16 cellular contexts compared by ENCODE assay signal in genomic region chr13:77305276-77305675, GRCh38. TPM values are rescaled to one million over a fixed set of nuclear protein-coding genes. Genes with fewer than 3 reads are reported as not detected.
DNase-seq lines count a peak whose midpoint lies in the region; ATAC-seq and TF ChIP-seq lines count a peak whose summit lies in the region.
"Had no signal": no experiment of that assay in that cellular context is flagged by ENCODE, and none has a peak within 500 bp of the region (broad histone marks: within the 10 kb centered on the region; RNA-seq: fewer than 3 reads in every experiment).

No MANE protein-coding gene starts in this region.

- no peaks in the 10 kb centered on the region for H3K9me2 ChIP-seq in PC-3 (replicated peaks; ENCODE audit: low read length)

- no peak for DNase-seq in PC-3
- peak; percentile 22 for DNase-seq in fibroblast of villous mesenchyme (ENCODE audit: low read depth)
- no peak for DNase-seq in stimulated activated CD4-positive, alpha-beta T cell treated with anti-CD3 and anti-CD28 coated beads, Interleukin-4, amount 100 ng/mL, for 1 hour
- DNase-seq in esophagus muscularis mucosa (ENCODE audit: extremely low spot score), result no peak
- DNase-seq: activated CD4-positive, CD25-positive, alpha-beta regulatory T cell treated with anti-CD3 and anti-CD28 coated beads, Interleukin-2, amount 50 U/mL, for 72 hours; brain microvascular endothelial cell; hypothalamus; occipital lobe; SHP77 treated with DMSO at 0.1 percent for 48 hours had no signal

- H2AFZ ChIP-seq in ACC112 (ENCODE audit: low read length, unreplicated experiment), result no peak overlapping the region
- no peak overlapping the region for H2AFZ ChIP-seq in PC-3 (ENCODE audit: low read length)

- intact Hi-C loops in PC-3 (cut with micrococcal nuclease) (no loop called here), esophagus muscularis mucosa (cut with DNase I) (no loop called here)

- BruUV-seq in PC-3 (replicated peaks; lab: Mats Ljungman, UMichigan), result no TSS peak

- TF ChIP-seq CTCF in PC-3 (conservative IDR thresholded peaks at IDR 0.05; ENCODE audit: low read depth, low read length) (no peak), fibroblast of villous mesenchyme (IDR thresholded peaks at IDR 0.05; ENCODE audit: insufficient read depth, low read depth, low read length) (no peak), esophagus muscularis mucosa (IDR thresholded peaks at IDR 0.05) (no peak)

- H3K4me1 ChIP-seq in ACC112 (ENCODE audit: control insufficient read depth, insufficient read depth, low read length, unreplicated experiment) (peaks cover 23% of the 10 kb centered on the region), PC-3 (ENCODE audit: insufficient read depth, low read length) (peaks cover 7% of the 10 kb centered on the region; the same call in 1 of the 2 replicates), esophagus muscularis mucosa (peaks cover 24 to 59% (median 38%) of the 10 kb centered on the region in 4 donors)

- no peak overlapping the region for H3K4me3 ChIP-seq in ACC112 (ENCODE audit: low read depth, low read length)
- H3K4me3 ChIP-seq in PC-3 (ENCODE audit: low read length), result no peak overlapping the region
- H3K4me3 ChIP-seq in fibroblast of villous mesenchyme (ENCODE audit: low read depth, low read length), result no peak overlapping the region
- no peak overlapping the region for H3K4me3 ChIP-seq in esophagus muscularis mucosa
- H3K4me3 ChIP-seq: lung had no signal

- TF ChIP-seq POLR2A in esophagus muscularis mucosa (IDR thresholded peaks at IDR 0.05; ENCODE audit: low read depth), result no peak

- no peaks in the 10 kb centered on the region for H3F3A ChIP-seq in PC-3 (ENCODE audit: low read length, unreplicated experiment)

- no peak overlapping the region for H3K4me2 ChIP-seq in PC-3 (ENCODE audit: low read length)

- CTCF ChIA-PET in PC-3 (lab: Charles Lee), result no interaction called here

- H3K27me3 ChIP-seq in ACC112 (ENCODE audit: insufficient read depth, low read length) (no peaks in the 10 kb centered on the region), PC-3 (ENCODE audit: low read length) (no peaks in the 10 kb centered on the region), esophagus muscularis mucosa (no peaks in the 10 kb centered on the region)
- H3K27me3 ChIP-seq: brain microvascular endothelial cell had no signal

- H3K36me3 ChIP-seq in ACC112 (ENCODE audit: insufficient read depth, low read length) (no peaks in the 10 kb centered on the region), PC-3 (ENCODE audit: low read depth, low read length) (no peaks in the 10 kb centered on the region), esophagus muscularis mucosa (no peaks in the 10 kb centered on the region)
- H3K36me3 ChIP-seq: brain microvascular endothelial cell had no signal

- POLR2A ChIA-PET in PC-3 (lab: Charles Lee; ENCODE audit: unreplicated experiment), result no interaction called here

- ATAC-seq in GM18868 (IDR thresholded peaks at IDR 0.05; ENCODE audit: unreplicated experiment), result peak; percentile 21
- ATAC-seq in PC-3, result peak; percentile 43; the same call in 1 of the 2 replicates
- ATAC-seq in HG03175 (IDR thresholded peaks at IDR 0.05; ENCODE audit: unreplicated experiment), result no peak
- ATAC-seq in HG02852 (IDR thresholded peaks at IDR 0.05; ENCODE audit: unreplicated experiment), result no peak

- H3K79me2 ChIP-seq in ACC112 (ENCODE audit: control insufficient read depth, insufficient read depth, low read length, unreplicated experiment) (peaks cover 86% of the 10 kb centered on the region), PC-3 (ENCODE audit: low read length) (peaks cover 98% of the 10 kb centered on the region)

- H3K9me3 ChIP-seq in PC-3 (ENCODE audit: low read length) (no peaks in the 10 kb centered on the region), esophagus muscularis mucosa (no peaks in the 10 kb centered on the region)

- TF ChIP-seq EP300 in esophagus muscularis mucosa (IDR thresholded peaks at IDR 0.05), result no peak

- H3K9ac ChIP-seq in PC-3 (ENCODE audit: low read length), result no peak overlapping the region

- peaks cover 3% of the 10 kb centered on the region; the same call in 1 of the 2 replicates for H4K20me1 ChIP-seq in PC-3 (ENCODE audit: low read length)

- H3K27ac ChIP-seq in ACC112 (ENCODE audit: low read depth, low read length) (peak overlapping the region; percentile 27; the same call in 1 of the 2 replicates), PC-3 (ENCODE audit: low read length) (no peak overlapping the region), esophagus muscularis mucosa (replicated peaks in 1 of 4) (no peak overlapping the region)
- H3K27ac ChIP-seq: brain microvascular endothelial cell, C4-2B, HL-60 had no signal

RNA-seq across cellular contexts. Expression of gene MYCBP2, which starts 21.6 kb away (rescaled TPM):
- total RNA-seq in PC-3 (2014; rRNA removed) (53.3 and 85.2 TPM in 2 replicates), fibroblast of villous mesenchyme (84.6 and 99.5 TPM in 2 replicates), esophagus muscularis mucosa (100 to 1,000 TPM in 2 of 4 donors, 10 to 100 TPM in 2; 96.1 to 117 (median 108) TPM)

Comparison
In these comparisons a context has a peak if more than half of its experiments do, and no peak if none do; other contexts are left out.
1. ATAC-seq: peak in GM18868 (single experiment) and PC-3 (single experiment); none in HG03175 (single experiment) and HG02852 (single experiment).